1 cellular context compared by ENCODE assay signal in genomic region chr10:68163735-68164134, GRCh38.
TF ChIP-seq lines count a peak whose summit lies in the region.

No MANE protein-coding gene starts in this region.

TF ChIP-seq in HepG2, 621 proteins besides CTCF, POLR2A, EP300 and RAD21 (continued from another document and continues in another):
- TF ChIP-seq ZNF704 (CRISPR knock-in tag; IDR thresholded peaks at IDR 0.05; ENCODE audit: borderline replicate concordance) = no peak
- 0 out of 2 replicates have a peak, but pooled peaks have one; percentile 55 for TF ChIP-seq ARID5B (CRISPR knock-in tag; IDR thresholded peaks at IDR 0.05)
- TF ChIP-seq FOXA3 (CRISPR knock-in tag; IDR thresholded peaks at IDR 0.05) = no peak
- no peak for TF ChIP-seq ZBTB10 (CRISPR knock-in tag; IDR thresholded peaks at IDR 0.05; ENCODE audit: borderline replicate concordance)
- no peak for TF ChIP-seq MED13 (CRISPR knock-in tag; IDR thresholded peaks at IDR 0.05)
- TF ChIP-seq HNF4G (IDR thresholded peaks at IDR 0.05; ENCODE audit: borderline replicate concordance, low read depth, low read length) = no peak
- no peak for TF ChIP-seq HNF4G (CRISPR knock-in tag; IDR thresholded peaks at IDR 0.05; ENCODE audit: borderline replicate concordance, low read depth)
- peak; percentile 26; the same call in 1 of the 2 replicates for TF ChIP-seq CEBPG (CRISPR knock-in tag; IDR thresholded peaks at IDR 0.05)
- no peak for TF ChIP-seq ZNF556 (CRISPR knock-in tag; IDR thresholded peaks at IDR 0.05; ENCODE audit: borderline replicate concordance)
- TF ChIP-seq SAP130 (CRISPR knock-in tag; IDR thresholded peaks at IDR 0.05; ENCODE audit: low read depth) = no peak
- TF ChIP-seq ZNF274 (CRISPR knock-in tag; IDR thresholded peaks at IDR 0.05) = no peak
- TF ChIP-seq CHD4 (IDR thresholded peaks at IDR 0.05; ENCODE audit: borderline replicate concordance, low read length) = no peak
- TF ChIP-seq GABPA (IDR thresholded peaks at IDR 0.05; ENCODE audit: low read depth, low read length) = no peak
- TF ChIP-seq GABPA (CRISPR knock-in tag; IDR thresholded peaks at IDR 0.05; ENCODE audit: low read depth) = no peak
- TF ChIP-seq DMTF1 (CRISPR knock-in tag; IDR thresholded peaks at IDR 0.05) = no peak
- no peak for TF ChIP-seq ZNF577 (CRISPR knock-in tag; IDR thresholded peaks at IDR 0.05; ENCODE audit: borderline replicate concordance, low read depth)
- no peak for TF ChIP-seq ATF2 (CRISPR knock-in tag; IDR thresholded peaks at IDR 0.05)
- no peak for TF ChIP-seq ZNF792 (CRISPR knock-in tag; IDR thresholded peaks at IDR 0.05)
- no peak for TF ChIP-seq HNRNPUL1 (IDR thresholded peaks at IDR 0.05; ENCODE audit: low read depth, low read length)
- TF ChIP-seq KIAA2018 (CRISPR knock-in tag; IDR thresholded peaks at IDR 0.05; ENCODE audit: borderline replicate concordance) = no peak
- TF ChIP-seq KDM3A (CRISPR knock-in tag; IDR thresholded peaks at IDR 0.05; ENCODE audit: low read depth) = no peak
- TF ChIP-seq ZNF850 (CRISPR knock-in tag; conservative IDR thresholded peaks at IDR 0.05) = no peak
- no peak for TF ChIP-seq USF2 (IDR thresholded peaks at IDR 0.05; ENCODE audit: low read depth, low read length)
- no peak for TF ChIP-seq USF2 (CRISPR knock-in tag; IDR thresholded peaks at IDR 0.05; ENCODE audit: borderline replicate concordance)
- TF ChIP-seq PATZ1 (CRISPR knock-in tag; IDR thresholded peaks at IDR 0.05) = no peak
- TF ChIP-seq ZNF326 (CRISPR knock-in tag; IDR thresholded peaks at IDR 0.05; ENCODE audit: borderline replicate concordance) = no peak
- no peak for TF ChIP-seq ZNF44 (CRISPR knock-in tag; IDR thresholded peaks at IDR 0.05)
- TF ChIP-seq MXI1 (IDR thresholded peaks at IDR 0.05; ENCODE audit: borderline replicate concordance, low read depth, low read length) = no peak
- TF ChIP-seq ZKSCAN1 (IDR thresholded peaks at IDR 0.05; ENCODE audit: low read length) = no peak
- TF ChIP-seq MAF1 (CRISPR knock-in tag; IDR thresholded peaks at IDR 0.05; ENCODE audit: borderline replicate concordance) = no peak
